ENCODE assay signal across 18 cellular contexts in the genomic region with DNA sequence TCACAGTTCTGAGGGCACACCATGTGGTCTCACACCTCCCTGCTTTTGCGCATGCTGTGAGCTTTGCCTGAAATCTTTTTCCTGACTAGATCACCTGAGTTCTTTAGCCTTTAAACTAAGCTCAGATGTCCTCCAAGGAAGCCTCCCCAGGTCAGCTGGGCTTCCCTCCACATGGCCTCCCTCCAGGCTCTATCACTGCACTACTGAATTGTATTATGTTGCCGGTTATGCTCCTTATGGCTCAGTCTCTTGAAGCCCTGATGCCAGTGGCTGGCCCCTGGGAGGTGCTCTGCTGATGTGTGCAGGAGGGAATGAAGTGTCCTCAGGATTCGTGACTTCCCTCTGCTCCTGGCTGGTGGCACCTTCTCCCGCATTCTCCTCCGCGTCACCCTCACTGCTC.
"Had no signal": no experiment of that assay in that cellular context is flagged by ENCODE, and none has a peak within 500 bp of the region (broad histone marks: within the 10 kb centered on the region; RNA-seq: fewer than 3 reads in every experiment).

No MANE protein-coding gene starts in this region.

- H3K27ac ChIP-seq: epithelial cell of prostate, left lung, parathyroid adenoma, thoracic aorta, upper lobe of left lung had no signal

- H3K4me2 ChIP-seq: hepatocyte had no signal

- H3K4me1 ChIP-seq: parathyroid adenoma had no signal

- H3K9me3 ChIP-seq: left lung, thoracic aorta, upper lobe of left lung had no signal

- DNase-seq: activated CD4-positive, alpha-beta memory T cell treated with anti-CD3 and anti-CD28 coated beads for 36 hours; activated CD4-positive, alpha-beta T cell treated with anti-CD3 and anti-CD28 coated beads for 48 hours; activated effector memory CD4-positive, alpha-beta T cell treated with Interleukin-2 at 50 U/mL for 16 hours; activated naive CD4-positive, alpha-beta T cell treated with anti-CD3 and anti-CD28 coated beads, Interleukin-2, amount 10 ng/mL, durations not matched to agents 7 days and 5 days; activated T-cell treated with anti-CD3 and anti-CD28 coated beads, Interleukin-2, amount 50 U/mL, for 72 hours; amygdala; immature natural killer cell; left lung; nephron progenitor cell; stimulated activated CD4-positive, alpha-beta T cell treated with anti-CD3 and anti-CD28 coated beads, Interleukin-2, amount 100 ng/mL, for 48 hours; stimulated activated CD8-positive, alpha-beta memory T cell treated with anti-CD3 and anti-CD28 coated beads, Interleukin-4, amount 100 ng/mL, for 48 hours; stimulated activated naive B cell treated with anti-CD40 and anti-IgM and Interleukin-4, amounts not matched to agents 10 μg/mL and 1 μg/mL and 100 μg/mL, for 72 hours; T-helper 17 cell; upper lobe of left lung had no signal

- H3K4me3 ChIP-seq: hepatocyte, left lung, thoracic aorta, upper lobe of left lung had no signal

- ATAC-seq: left lung; stimulated activated naive B cell treated with anti-CD40 and anti-IgM and Interleukin-4, amounts not matched to agents 10 μg/mL and 1 μg/mL and 100 μg/mL, for 72 hours; T-helper 17 cell had no signal

- H3K27me3 ChIP-seq: hepatocyte, left lung, upper lobe of left lung had no signal
